In genomic region chr16:69522041-69522578, GRCh38 we compare ENCODE assay signal across 19 cellular contexts. TPM values are rescaled to one million over a fixed set of nuclear protein-coding genes. Genes with fewer than 3 reads are reported as not detected.
DNase-seq lines count a peak whose midpoint lies in the region; ATAC-seq and TF ChIP-seq lines count a peak whose summit lies in the region.
"Had no signal": no experiment of that assay in that cellular context is flagged by ENCODE, and none has a peak within 500 bp of the region (broad histone marks: within the 10 kb centered on the region; RNA-seq: fewer than 3 reads in every experiment).

No MANE protein-coding gene starts in this region.

- peaks cover 13% of the 10 kb centered on the region for H3K4me1 Mint-ChIP-seq in CD8-positive, alpha-beta T cell (ENCODE audit: low read depth)
- H3K4me1 Mint-ChIP-seq in activated naive CD8-positive, alpha-beta T cell (ENCODE audit: low read depth): peaks cover 16% of the 10 kb centered on the region
- peaks cover 25% of the 10 kb centered on the region for H3K4me1 Mint-ChIP-seq in nephron progenitor cell
- H3K4me1 Mint-ChIP-seq: IgD-negative memory B cell had no signal

- no peak for TF ChIP-seq CTCF in CD8-positive, alpha-beta T cell (IDR thresholded peaks at IDR 0.05)
- no peak for TF ChIP-seq CTCF in HEK293 (tag by site-specific recombination; IDR thresholded peaks at IDR 0.05)
- TF ChIP-seq CTCF in nephron progenitor cell (IDR thresholded peaks at IDR 0.05): no peak
- TF ChIP-seq CTCF in BE2C (IDR thresholded peaks at IDR 0.05; ENCODE audit: low read depth, low read length): no peak

- H3K9me3 ChIP-seq in CD8-positive, alpha-beta T cell (ENCODE audit: low read length): no peaks in the 10 kb centered on the region
- H3K9me3 ChIP-seq in HEK293 (ENCODE audit: control insufficient read depth, insufficient read depth, low read depth, low read length): no peaks in the 10 kb centered on the region
- H3K9me3 ChIP-seq in BE2C: no peaks in the 10 kb centered on the region
- H3K9me3 ChIP-seq: right atrium auricular region had no signal

- H3K36me3 ChIP-seq in CD8-positive, alpha-beta T cell (ENCODE audit: insufficient read depth, low read length): no peaks in the 10 kb centered on the region
- no peaks in the 10 kb centered on the region for H3K36me3 ChIP-seq in HEK293 (ENCODE audit: control insufficient read depth in 2 of 2, insufficient read depth in 1 of 2, low read length in 2 of 2)
- H3K36me3 ChIP-seq in BE2C: no peaks in the 10 kb centered on the region
- H3K36me3 ChIP-seq: right atrium auricular region, stomach, tibial nerve had no signal

- H3K9me3 Mint-ChIP-seq in CD8-positive, alpha-beta T cell: no peaks in the 10 kb centered on the region
- no peaks in the 10 kb centered on the region for H3K9me3 Mint-ChIP-seq in activated naive CD8-positive, alpha-beta T cell (ENCODE audit: low read depth)
- peaks cover 6% of the 10 kb centered on the region for H3K9me3 Mint-ChIP-seq in nephron progenitor cell
- H3K9me3 Mint-ChIP-seq: HFFc6 had no signal

- H3K27me3 ChIP-seq in CD8-positive, alpha-beta T cell (ENCODE audit: insufficient read depth, low read length): no peaks in the 10 kb centered on the region
- no peaks in the 10 kb centered on the region for H3K27me3 ChIP-seq in BE2C
- H3K27me3 ChIP-seq: right atrium auricular region, stomach, tibial nerve had no signal

- CTCF ChIA-PET in CD8-positive, alpha-beta T cell (lab: Charles Lee): interaction anchor here (1.8 kb wide), 1 partner anchor 126 kb away, joined by 5 read pairs; no protein-coding TSS in a partner anchor
- CTCF ChIA-PET in HEK293 (lab: Yijun Ruan, JAX): interaction anchor here (1.7 kb wide), 1 partner anchor 126 kb away, joined by 5 read pairs; no protein-coding TSS in a partner anchor

- H3K27ac Mint-ChIP-seq in CD8-positive, alpha-beta T cell: peak overlapping the region; percentile 8
- peak overlapping the region; percentile 85 for H3K27ac Mint-ChIP-seq in activated naive CD8-positive, alpha-beta T cell
- H3K27ac Mint-ChIP-seq in nephron progenitor cell: peak overlapping the region; percentile 28
- H3K27ac Mint-ChIP-seq: HFFc6, IgD-negative memory B cell had no signal

- H3K27me3 Mint-ChIP-seq in CD8-positive, alpha-beta T cell (ENCODE audit: low read depth): no peaks in the 10 kb centered on the region
- H3K27me3 Mint-ChIP-seq in activated naive CD8-positive, alpha-beta T cell: no peaks in the 10 kb centered on the region
- H3K27me3 Mint-ChIP-seq in nephron progenitor cell (ENCODE audit: low read depth, poor library complexity): peaks cover 3% of the 10 kb centered on the region
- H3K27me3 Mint-ChIP-seq: IgD-negative memory B cell had no signal

- intact Hi-C loops in CD8-positive, alpha-beta T cell (cut with DNase I, micrococcal nuclease): no loop called here

- H3K4me3 ChIP-seq in CD8-positive, alpha-beta T cell (ENCODE audit: low read depth, low read length): no peak overlapping the region
- H3K4me3 ChIP-seq in HEK293 (ENCODE audit: low read depth, low read length): no peak overlapping the region
- H3K4me3 ChIP-seq in BE2C (ENCODE audit: low read depth, low read length): no peak overlapping the region
- H3K4me3 ChIP-seq: right atrium auricular region, stomach, tibial nerve had no signal

- ATAC-seq in CD8-positive, alpha-beta T cell: no peak
- ATAC-seq in HG03354 (IDR thresholded peaks at IDR 0.05; ENCODE audit: poor library complexity, severe bottlenecking, unreplicated experiment): no peak

- H3K27ac ChIP-seq in CD8-positive, alpha-beta T cell (ENCODE audit: low read depth, low read length): no peak overlapping the region
- H3K27ac ChIP-seq in HEK293 (ENCODE audit: extremely low read depth, low read depth, low read length): no peak overlapping the region
- H3K27ac ChIP-seq: C4-2B, right atrium auricular region, stomach, tibial nerve had no signal

- no peak for DNase-seq in CD8-positive, alpha-beta T cell
- DNase-seq in nephron progenitor cell (no peak), NK-92 (lab: John Stamatoyannopoulos, UW; ENCODE audit: unreplicated experiment) (no peak), NAMALWA (ENCODE audit: low spot score) (no peak), BE2C (no peak)
- DNase-seq: activated CD4-positive, alpha-beta T cell treated with anti-CD3 and anti-CD28 coated beads for 4 hours; glutamatergic neuron; HFFc6; MM.1S; NK-92 treated with Interleukin-12 subunit alpha and Interleukin-12 subunit beta, amount 100 ng/mL, for 24 hours; stomach had no signal

- H3K36me3 Mint-ChIP-seq in CD8-positive, alpha-beta T cell: no peaks in the 10 kb centered on the region
- H3K36me3 Mint-ChIP-seq in activated naive CD8-positive, alpha-beta T cell: no peaks in the 10 kb centered on the region
- H3K36me3 Mint-ChIP-seq in nephron progenitor cell (ENCODE audit: low read depth): no peaks in the 10 kb centered on the region
- H3K36me3 Mint-ChIP-seq: brain had no signal

- POLR2A ChIA-PET in CD8-positive, alpha-beta T cell (lab: Charles Lee): no interaction called here
- POLR2A ChIA-PET in HEK293 (lab: Yijun Ruan, JAX): no interaction called here

- no peaks in the 10 kb centered on the region for H3K4me1 ChIP-seq in CD8-positive, alpha-beta T cell (ENCODE audit: insufficient read depth, low read length)
- H3K4me1 ChIP-seq in HEK293 (ENCODE audit: control insufficient read depth, insufficient read depth, low read length) (no peaks in the 10 kb centered on the region), BE2C (peaks cover 4% of the 10 kb centered on the region; the same call in 1 of the 2 replicates)
- H3K4me1 ChIP-seq: right atrium auricular region, tibial nerve had no signal

- H3K4me3 Mint-ChIP-seq in CD8-positive, alpha-beta T cell: no peak overlapping the region
- no peak overlapping the region for H3K4me3 Mint-ChIP-seq in activated naive CD8-positive, alpha-beta T cell
- no peak overlapping the region for H3K4me3 Mint-ChIP-seq in nephron progenitor cell
- H3K4me3 Mint-ChIP-seq: HFFc6, IgD-negative memory B cell had no signal

TF ChIP-seq in HEK293, 187 proteins besides CTCF, POLR2A, EP300 and RAD21:
- TF ChIP-seq ZNF629 (tag by site-specific recombination; IDR thresholded peaks at IDR 0.05) (no peak), ZNF426 (tag by site-specific recombination; IDR thresholded peaks at IDR 0.05) (no peak), ZNF830 (tag by site-specific recombination; IDR thresholded peaks at IDR 0.05; ENCODE audit: low read depth) (no peak), ZNF202 (tag by site-specific recombination; IDR thresholded peaks at IDR 0.05; ENCODE audit: borderline replicate concordance) (no peak), ZNF664 (tag by site-specific recombination; IDR thresholded peaks at IDR 0.05) (peak; percentile 93)
- TF ChIP-seq, protein P1, sequence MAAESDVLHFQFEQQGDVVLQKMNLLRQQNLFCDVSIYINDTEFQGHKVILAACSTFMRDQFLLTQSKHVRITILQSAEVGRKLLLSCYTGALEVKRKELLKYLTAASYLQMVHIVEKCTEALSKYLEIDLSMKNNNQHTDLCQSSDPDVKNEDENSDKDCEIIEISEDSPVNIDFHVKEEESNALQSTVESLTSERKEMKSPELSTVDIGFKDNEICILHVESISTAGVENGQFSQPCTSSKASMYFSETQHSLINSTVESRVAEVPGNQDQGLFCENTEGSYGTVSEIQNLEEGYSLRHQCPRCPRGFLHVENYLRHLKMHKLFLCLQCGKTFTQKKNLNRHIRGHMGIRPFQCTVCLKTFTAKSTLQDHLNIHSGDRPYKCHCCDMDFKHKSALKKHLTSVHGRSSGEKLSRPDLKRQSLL (tag by site-specific recombination; IDR thresholded peaks at IDR 0.05): no peak
- TF ChIP-seq, protein P2, sequence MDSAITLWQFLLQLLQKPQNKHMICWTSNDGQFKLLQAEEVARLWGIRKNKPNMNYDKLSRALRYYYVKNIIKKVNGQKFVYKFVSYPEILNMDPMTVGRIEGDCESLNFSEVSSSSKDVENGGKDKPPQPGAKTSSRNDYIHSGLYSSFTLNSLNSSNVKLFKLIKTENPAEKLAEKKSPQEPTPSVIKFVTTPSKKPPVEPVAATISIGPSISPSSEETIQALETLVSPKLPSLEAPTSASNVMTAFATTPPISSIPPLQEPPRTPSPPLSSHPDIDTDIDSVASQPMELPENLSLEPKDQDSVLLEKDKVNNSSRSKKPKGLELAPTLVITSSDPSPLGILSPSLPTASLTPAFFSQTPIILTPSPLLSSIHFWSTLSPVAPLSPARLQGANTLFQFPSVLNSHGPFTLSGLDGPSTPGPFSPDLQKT (IDR thresholded peaks at IDR 0.05; ENCODE audit: borderline replicate concordance, low read depth, low read length): no peak

RNA-seq across cellular contexts. Expression of gene NFAT5, which starts 43.7 kb away (rescaled TPM):
- total RNA-seq in CD8-positive, alpha-beta T cell: 10 to 100 TPM; 22.0 to 27.6 TPM
- 6.2 TPM for polyA plus RNA-seq in BE2C (2012; ENCODE audit: insufficient read depth, insufficient read length, low read depth)

Comparison
In these comparisons a context has a peak if more than half of its experiments do, and no peak if none do; other contexts are left out.
1. H3K27ac Mint-ChIP-seq: peak in every context shown above with its lines; median percentile 85 in activated naive CD8-positive, alpha-beta T cell; 28 in nephron progenitor cell; 8 in CD8-positive, alpha-beta T cell.